In genomic region chr16:14632693-14633569, GRCh38 we compare ENCODE assay signal across 8 cellular contexts. TPM values are rescaled to one million over a fixed set of nuclear protein-coding genes. Genes with fewer than 3 reads are reported as not detected.
DNase-seq lines count a peak whose midpoint lies in the region; ATAC-seq and TF ChIP-seq lines count a peak whose summit lies in the region.

Gene BFAR, plus strand, starts transcription at chr16:14632951. Its CDS starts 11,396 bp downstream, at chr16:14644347.

- peak within 1 kb of the TSS; percentile 95 for H3K4me3 Mint-ChIP-seq in dendritic cell treated with granulocyte-macrophage colony-stimulating factor and Interleukin-4, amounts not matched to agents 40 ng/mL and 50 ng/mL, for 4 days

- peak within 1 kb of the TSS; percentile 93 to 94 for H3K27ac ChIP-seq in left lung

- ATAC-seq in GM19372 (IDR thresholded peaks at IDR 0.05; ENCODE audit: low read depth, unreplicated experiment) = peak; percentile 66
- ATAC-seq in HG03558 (IDR thresholded peaks at IDR 0.05; ENCODE audit: extremely low read depth, unreplicated experiment) = peak; percentile 55
- peak; percentile 83 for ATAC-seq in left lung

- no peaks in the 10 kb centered on the region for H3K9me3 Mint-ChIP-seq in dendritic cell treated with granulocyte-macrophage colony-stimulating factor and Interleukin-4, amounts not matched to agents 40 ng/mL and 50 ng/mL, for 4 days

- H3K4me3 ChIP-seq in left lung = peak within 1 kb of the TSS; percentile 89 to 91

- H3K27me3 Mint-ChIP-seq in dendritic cell treated with granulocyte-macrophage colony-stimulating factor and Interleukin-4, amounts not matched to agents 40 ng/mL and 50 ng/mL, for 4 days = no peaks in the 10 kb centered on the region

- intact Hi-C loops in dendritic cell treated with granulocyte-macrophage colony-stimulating factor and Interleukin-4, amounts not matched to agents 40 ng/mL and 50 ng/mL, for 4 days (cut with micrococcal nuclease) = loop anchor here (5.0 kb wide), 1 partner anchor 631 kb away; no protein-coding TSS in a partner anchor
- intact Hi-C loops in left lung (cut with DNase I) = no loop called here

- peaks cover 57% of the 10 kb centered on the region for H3K36me3 Mint-ChIP-seq in dendritic cell treated with granulocyte-macrophage colony-stimulating factor and Interleukin-4, amounts not matched to agents 40 ng/mL and 50 ng/mL, for 4 days (ENCODE audit: low read depth)

- peaks cover 18 to 76% of the 10 kb centered on the region in 2 donors for H3K4me1 ChIP-seq in left lung

- peaks cover 38% of the 10 kb centered on the region for H3K4me1 Mint-ChIP-seq in dendritic cell treated with granulocyte-macrophage colony-stimulating factor and Interleukin-4, amounts not matched to agents 40 ng/mL and 50 ng/mL, for 4 days (ENCODE audit: low read depth)

- H3K9me3 ChIP-seq in left lung = no peaks in the 10 kb centered on the region

- peaks cover 0 to 3% of the 10 kb centered on the region in 2 donors for H3K36me3 ChIP-seq in left lung

- DNase-seq in C1 segment of cervical spinal cord (lab: John Stamatoyannopoulos, UW) (peak; percentile 86 to 99 (median 97)), NCI-H748 treated with DMSO at 0.1 percent for 48 hours (lab: John Stamatoyannopoulos, UW) (peak; percentile 81), left lung (peak; percentile 99 to 100)
- peak; percentile 98 to 99 for DNase-seq in activated CD4-positive, alpha-beta T cell treated with anti-CD3 and anti-CD28 coated beads, Interleukin-2, amount 50 U/mL, for 24 hours (ENCODE audit: low read depth in 1 of 2, low spot score in 1 of 2)
- DNase-seq in stimulated activated CD4-positive, alpha-beta T cell treated with anti-CD3 and anti-CD28 coated beads, Interleukin-2, amount 100 ng/mL, for 48 hours = peak; percentile 98 to 99

- peak within 1 kb of the TSS; percentile 85 for H3K27ac Mint-ChIP-seq in dendritic cell treated with granulocyte-macrophage colony-stimulating factor and Interleukin-4, amounts not matched to agents 40 ng/mL and 50 ng/mL, for 4 days

- no peak for TF ChIP-seq CTCF in left lung (IDR thresholded peaks at IDR 0.05)

- no peaks in the 10 kb centered on the region for H3K27me3 ChIP-seq in left lung

RNA-seq across cellular contexts. Expression of gene BFAR, which starts in this region (rescaled TPM):
- 10 to 100 TPM; 74.3 to 76.2 TPM for total RNA-seq in left lung

Comparison
In these comparisons a context has a peak if more than half of its experiments do, and no peak if none do; other contexts are left out.
1. Peak in every context shown above with its lines: DNase-seq, ATAC-seq, H3K4me3 ChIP-seq and H3K27ac ChIP-seq.